ENCODE assay signal across 18 cellular contexts in genomic region chr19:51651216-51651846, GRCh38. TPM values are rescaled to one million over a fixed set of nuclear protein-coding genes. Genes with fewer than 3 reads are reported as not detected.
DNase-seq lines count a peak whose midpoint lies in the region; ATAC-seq, FAIRE-seq and TF ChIP-seq lines count a peak whose summit lies in the region.
"Had no signal": no experiment of that assay in that cellular context is flagged by ENCODE, and none has a peak within 500 bp of the region (broad histone marks: within the 10 kb centered on the region; RNA-seq: fewer than 3 reads in every experiment).

No MANE protein-coding gene starts in this region.

- H3K36me3 Mint-ChIP-seq in CD14-positive monocyte, result no peaks in the 10 kb centered on the region
- H3K36me3 Mint-ChIP-seq: activated naive CD4-positive, alpha-beta T cell treated with anti-CD3 and anti-CD28 coated beads, Interleukin-2, amount 50 U/mL, for 24 hours had no signal

- H3K4me1 ChIP-seq in Peyer's patch (peaks cover 0 to 7% (median 0%) of the 10 kb centered on the region in 4 donors), left lung (peaks cover 0 to 47% of the 10 kb centered on the region in 2 donors), A673 (ENCODE audit: insufficient read depth, low read length, poor library complexity, severe bottlenecking) (no peaks in the 10 kb centered on the region)
- H3K4me1 ChIP-seq: foreskin keratinocyte, SJSA1 had no signal

- peak overlapping the region; percentile 34 to 72 for H3K4me3 Mint-ChIP-seq in CD14-positive monocyte
- H3K4me3 Mint-ChIP-seq: activated naive CD4-positive, alpha-beta T cell treated with anti-CD3 and anti-CD28 coated beads, Interleukin-2, amount 50 U/mL, for 24 hours; H9; immature natural killer cell; WTC11 had no signal

- peak overlapping the region in 1 of 4 donors; percentile 69 for H3K27ac ChIP-seq in Peyer's patch
- H3K27ac ChIP-seq in left lung, result peak overlapping the region in 1 of 2 donors; percentile 76
- no peak overlapping the region for H3K27ac ChIP-seq in A673 (ENCODE audit: low read depth, low read length, poor library complexity, severe bottlenecking)
- H3K27ac ChIP-seq: foreskin keratinocyte, SJSA1, testis had no signal

- BruUV-seq in A673 (replicated peaks; lab: Mats Ljungman, UMichigan), result no TSS peak

- POLR2A ChIA-PET in A673 (lab: Charles Lee; ENCODE audit: low non-redundant PET), result no interaction called here

- peak; percentile 64 for FAIRE-seq in GM19239 (lab: Jason Lieb, UNC)

- TF ChIP-seq CTCF in CD14-positive monocyte (IDR thresholded peaks at IDR 0.05), result no peak
- no peak for TF ChIP-seq CTCF in Peyer's patch (IDR thresholded peaks at IDR 0.05)
- no peak for TF ChIP-seq CTCF in left lung (IDR thresholded peaks at IDR 0.05)
- TF ChIP-seq CTCF in A673 (conservative IDR thresholded peaks at IDR 0.05; ENCODE audit: low read depth, low read length), result no peak

- no peak for TF ChIP-seq POLR2A in Peyer's patch (IDR thresholded peaks at IDR 0.05)

- DNase-seq in CD14-positive monocyte (ENCODE audit: low spot score), result peak; percentile 87
- peak; percentile 24 for DNase-seq in GM19239 (ENCODE audit: insufficient read length, low spot score)
- peak in 2 of 3 donors; percentile 66 to 75 for DNase-seq in Peyer's patch
- DNase-seq in left lung, result peak in 1 of 2 donors; percentile 53
- DNase-seq in activated effector memory CD4-positive, alpha-beta T cell treated with anti-CD3 and anti-CD28 coated beads, Interleukin-2, amount 50 U/mL, for 16 hours, result no peak
- DNase-seq in NCI-H146 treated with DMSO at 0.1 percent for 48 hours (lab: John Stamatoyannopoulos, UW; ENCODE audit: unreplicated experiment), result no peak
- DNase-seq in A673 (ENCODE audit: low spot score), result no peak
- DNase-seq: activated CD8-positive, alpha-beta memory T cell treated with anti-CD3 and anti-CD28 coated beads, Interleukin-2, amount 50 U/mL, for 4 hours; foreskin keratinocyte; H9; immature natural killer cell; NCI-H2029 treated with DMSO at 0.1 percent for 48 hours; testis had no signal

- H3K27me3 ChIP-seq in Peyer's patch, result no peaks in the 10 kb centered on the region
- H3K27me3 ChIP-seq in left lung, result peaks cover 0 to 25% of the 10 kb centered on the region in 2 donors
- H3K27me3 ChIP-seq in A673 (replicated peaks; ENCODE audit: insufficient read depth, low read depth, low read length, poor library complexity), result peaks cover 29% of the 10 kb centered on the region
- H3K27me3 ChIP-seq: foreskin keratinocyte, testis had no signal

- H3K4me3 ChIP-seq in Peyer's patch (no peak overlapping the region), left lung (no peak overlapping the region), A673 (ENCODE audit: low read depth, low read length, poor library complexity, severe bottlenecking) (no peak overlapping the region)
- H3K4me3 ChIP-seq: SJSA1, testis had no signal

- H3K27me3 Mint-ChIP-seq in CD14-positive monocyte (ENCODE audit: low read depth in 3 of 3), result peaks cover 2 to 13% (median 2%) of the 10 kb centered on the region in 3 donors

- H3K36me3 ChIP-seq in Peyer's patch, result no peaks in the 10 kb centered on the region
- no peaks in the 10 kb centered on the region for H3K36me3 ChIP-seq in left lung
- no peaks in the 10 kb centered on the region for H3K36me3 ChIP-seq in A673 (ENCODE audit: insufficient read depth, low read length, poor library complexity, severe bottlenecking)
- H3K36me3 ChIP-seq: SJSA1 had no signal

- CTCF ChIA-PET in A673 (lab: Charles Lee), result no interaction called here

- intact Hi-C loops in CD14-positive monocyte (cut with micrococcal nuclease), result no loop called here
- intact Hi-C loops in left lung (cut with DNase I), result loop anchor here in 1 of 2 donors (10.0 kb wide), 1 partner anchor 177 kb away; the partner anchor contains the start of gene CEACAM18
- intact Hi-C loops in A673 (cut with micrococcal nuclease; ENCODE audit: unreplicated experiment), result no loop called here

- peaks cover 0 to 6% (median 0%) of the 10 kb centered on the region in 7 donors for H3K9me3 Mint-ChIP-seq in CD14-positive monocyte
- H3K9me3 Mint-ChIP-seq: activated naive CD4-positive, alpha-beta T cell treated with anti-CD3 and anti-CD28 coated beads, Interleukin-2, amount 50 U/mL, for 24 hours; immature natural killer cell had no signal

- peaks cover 66% of the 10 kb centered on the region for H3K4me1 Mint-ChIP-seq in CD14-positive monocyte
- H3K4me1 Mint-ChIP-seq: activated naive CD4-positive, alpha-beta T cell treated with anti-CD3 and anti-CD28 coated beads, Interleukin-2, amount 50 U/mL, for 24 hours; H9; immature natural killer cell; WTC11 had no signal

- H3K9me3 ChIP-seq in Peyer's patch (no peaks in the 10 kb centered on the region), left lung (no peaks in the 10 kb centered on the region), A673 (ENCODE audit: low read depth, low read length, poor library complexity, severe bottlenecking) (no peaks in the 10 kb centered on the region)
- H3K9me3 ChIP-seq: SJSA1, testis had no signal

- peak overlapping the region; percentile 85 to 95 (median 91) for H3K27ac Mint-ChIP-seq in CD14-positive monocyte
- H3K27ac Mint-ChIP-seq: activated naive CD4-positive, alpha-beta T cell treated with anti-CD3 and anti-CD28 coated beads, Interleukin-2, amount 50 U/mL, for 24 hours; H9; immature natural killer cell; WTC11 had no signal

- ATAC-seq in left lung, result peak; percentile 83
- ATAC-seq in GM21367 (IDR thresholded peaks at IDR 0.05; ENCODE audit: unreplicated experiment), result no peak
- ATAC-seq: foreskin keratinocyte, WTC11 had no signal

RNA-seq across cellular contexts. Expression of gene SIGLEC14, which starts 4.7 kb away (rescaled TPM):
- polyA plus RNA-seq in CD14-positive monocyte, result 100 to 1,000 TPM in 1 of 2 donors, 10 to 100 TPM in 1; 63.5 to 129 TPM
- total RNA-seq in Peyer's patch, result 10 to 100 TPM in 1 of 4 donors, under 1 TPM in 1, not detected in 2; 0.95 to 12.4 TPM
- 10 to 100 TPM; 13.4 to 59.9 TPM for total RNA-seq in left lung
- total RNA-seq in A673 (2021), result not detected in 2 replicates
- total RNA-seq: foreskin keratinocyte, H9, SJSA1, WTC11 had no signal
- polyA plus RNA-seq: foreskin keratinocyte had no signal

RNA-seq across cellular contexts. Expression of gene SIGLEC5, which starts 21.1 kb away (rescaled TPM):
- polyA plus RNA-seq in CD14-positive monocyte, result 10 to 100 TPM; 10.2 to 12.6 TPM
- 1 to 10 TPM in 1 of 4 donors, under 1 TPM in 1, not detected in 2; 0.57 to 9.1 TPM for total RNA-seq in Peyer's patch
- 10 to 100 TPM in 1 of 2 donors, not detected in 1; 11.0 TPM for total RNA-seq in left lung
- not detected in 2 replicates for total RNA-seq in A673 (2021)
- total RNA-seq: foreskin keratinocyte, H9, posterior vena cava, SJSA1, testis had no signal
- polyA plus RNA-seq: foreskin keratinocyte had no signal

RNA-seq across cellular contexts. Expression of gene SPACA6, which starts 41.8 kb away (rescaled TPM):
- 1 to 10 TPM in 1 of 2 donors, under 1 TPM in 1; 0.99 to 2.4 TPM for polyA plus RNA-seq in CD14-positive monocyte
- total RNA-seq in Peyer's patch (10 to 100 TPM in 3 of 4 donors, 1 to 10 TPM in 1; 3.0 to 29.7 (median 11.6) TPM), left lung (10 to 100 TPM; 15.9 to 27.3 TPM), A673 (2021) (28.4 and 28.6 TPM in 2 replicates)

Comparison
In these comparisons a context has a peak if more than half of its experiments do, and no peak if none do; other contexts are left out.
1. DNase-seq: peak in CD14-positive monocyte (single experiment), GM19239 (single experiment) and Peyer's patch (2 of 3); none in activated effector memory CD4-positive, alpha-beta T cell treated with anti-CD3 and anti-CD28 coated beads, Interleukin-2, amount 50 U/mL, for 16 hours (single experiment), NCI-H146 treated with DMSO at 0.1 percent for 48 hours (single experiment) and A673 (single experiment).